2 cellular contexts compared by ENCODE assay signal in the genomic region with DNA sequence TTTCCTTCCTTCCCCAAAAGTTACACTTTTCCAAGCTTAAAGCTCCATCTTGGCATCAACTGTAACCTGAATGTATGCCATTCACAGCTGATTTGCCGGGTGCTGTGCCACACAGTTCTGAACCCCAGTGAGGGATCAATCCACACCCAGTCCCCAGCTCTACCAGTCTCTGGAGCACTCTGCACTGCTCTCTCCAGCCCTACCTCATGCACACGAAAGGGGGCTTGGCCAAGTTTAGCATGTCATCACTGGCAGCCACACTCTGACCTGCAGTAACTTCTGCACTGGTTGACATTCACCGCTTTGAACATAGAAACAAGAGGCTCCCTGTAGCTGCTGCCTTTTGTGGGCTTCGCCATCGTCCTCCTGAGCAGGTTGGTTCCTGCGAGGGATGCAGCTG.
TF ChIP-seq lines count a peak whose summit lies in the region.

No MANE protein-coding gene starts in this region.

TF ChIP-seq in IMR-90, 13 proteins besides CTCF, POLR2A, EP300 and RAD21:
- TF ChIP-seq MAFK (IDR thresholded peaks at IDR 0.05; ENCODE audit: low read depth, low read length) (no peak), BHLHE40 (IDR thresholded peaks at IDR 0.05; ENCODE audit: low read depth, low read length) (no peak), RFX5 (IDR thresholded peaks at IDR 0.05; ENCODE audit: low read depth, low read length) (no peak)

TF ChIP-seq in H1, 55 proteins besides CTCF, POLR2A, EP300 and RAD21:
- TF ChIP-seq RXRA (IDR thresholded peaks at IDR 0.05; ENCODE audit: insufficient read depth, low read depth, low read length), result no peak
- TF ChIP-seq SP4 (IDR thresholded peaks at IDR 0.05; ENCODE audit: low read length), result no peak
- no peak for TF ChIP-seq PHF8 (conservative IDR thresholded peaks at IDR 0.05; ENCODE audit: low read depth, low read length)
- TF ChIP-seq BCL11A (IDR thresholded peaks at IDR 0.05; ENCODE audit: low read depth in 2 of 2, low read length in 2 of 2), result no peak
